ENCODE assay signal across 31 cellular contexts in the genomic region with DNA sequence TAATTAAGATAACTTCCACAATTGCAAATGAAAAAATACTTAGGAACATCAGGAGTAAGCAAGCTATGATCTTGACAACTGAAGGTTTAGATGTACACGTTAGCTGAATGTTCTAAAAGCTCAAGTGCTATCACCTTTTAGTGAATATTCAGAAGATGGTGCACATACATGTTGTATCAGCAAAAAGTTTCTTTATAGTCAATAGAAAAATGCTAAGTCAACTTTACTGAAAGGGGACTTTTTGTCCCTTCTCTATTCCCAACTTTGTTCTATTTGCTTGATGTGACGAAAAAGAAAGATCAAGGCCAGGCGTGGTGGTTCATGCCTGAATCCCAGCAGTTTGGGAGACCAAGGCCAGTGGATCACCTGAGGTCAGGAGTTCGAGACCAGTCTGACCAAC.
"Had no signal": no experiment of that assay in that cellular context is flagged by ENCODE, and none has a peak within 500 bp of the region (broad histone marks: within the 10 kb centered on the region; RNA-seq: fewer than 3 reads in every experiment).

No MANE protein-coding gene starts in this region.

- H3K27me3 ChIP-seq: ascending aorta had no signal

- DNase-seq: activated B cell treated with CpG ODN at 0.5 μM for 24 hours; activated CD4-positive, alpha-beta memory T cell treated with anti-CD3 and anti-CD28 coated beads for 36 hours; activated CD4-positive, alpha-beta T cell treated with anti-CD3 and anti-CD28 coated beads for 4 hours; activated CD4-positive, alpha-beta T cell treated with anti-CD3 and anti-CD28 coated beads, Interleukin-2, amount 10 ng/mL, durations not matched to agents 24 days and 14 days; activated CD4-positive, alpha-beta T cell treated with anti-CD3 and anti-CD28 coated beads, Interleukin-2, amount 50 U/mL, for 1 hour; activated CD4-positive, alpha-beta T cell treated with anti-CD3 and anti-CD28 coated beads, Interleukin-2, amount 50 U/mL, for 4 hours; activated CD4-positive, CD25-positive, alpha-beta regulatory T cell treated with anti-CD3 and anti-CD28 coated beads, Interleukin-2, amount 50 U/mL, for 72 hours; activated CD8-positive, alpha-beta memory T cell treated with anti-CD3 and anti-CD28 coated beads, Interleukin-2, amount 50 U/mL, for 4 hours; activated CD8-positive, alpha-beta T cell treated with anti-CD3 and anti-CD28 coated beads for 36 hours; activated effector memory CD4-positive, alpha-beta T cell treated with anti-CD3 and anti-CD28 coated beads, Interleukin-2, amount 50 U/mL, for 16 hours; activated naive CD4-positive, alpha-beta T cell treated with anti-CD3 and anti-CD28 coated beads, Interleukin-2, amount 10 ng/mL, durations not matched to agents 7 days and 5 days; activated naive CD4-positive, alpha-beta T cell treated with Interleukin-2 at 50 U/mL for 16 hours; activated naive CD8-positive, alpha-beta T cell treated with anti-CD3 and anti-CD28 coated beads, Interleukin-2, amount 10 ng/mL, durations not matched to agents 7 days and 5 days; activated naive CD8-positive, alpha-beta T cell treated with anti-CD3 and anti-CD28 coated beads, Interleukin-2, amount 50 U/mL, for 24 hours; activated T-cell treated with anti-CD3 and anti-CD28 coated beads for 4 hours; activated T-cell treated with anti-CD3 and anti-CD28 coated beads, Interleukin-2, amount 50 U/mL, for 1 hour; activated T-cell treated with anti-CD3 and anti-CD28 coated beads, Interleukin-2, amount 50 U/mL, for 4 hours; activated T-cell treated with anti-CD3 and anti-CD28 coated beads, Interleukin-2, amount 50 U/mL, for 72 hours; amygdala; anterior cingulate cortex; caudate nucleus; cerebellar nuclear complex; T-helper 1 cell; T-helper 2 cell; T-helper 9 cell had no signal

- ATAC-seq: activated CD8-positive, alpha-beta T cell treated with anti-CD3 and anti-CD28 coated beads for 36 hours; activated naive CD8-positive, alpha-beta T cell treated with anti-CD3 and anti-CD28 coated beads, Interleukin-2, amount 50 U/mL, for 24 hours; activated T-cell treated with anti-CD3 and anti-CD28 coated beads, Interleukin-2, amount 50 U/mL, for 4 hours; activated T-cell treated with anti-CD3 and anti-CD28 coated beads, Interleukin-2, amount 50 U/mL, for 72 hours; activated T-helper 17 cell treated with anti-CD3 and anti-CD28 coated beads, Interleukin-2, amount 50 U/mL, for 72 hours had no signal

- H3K4me3 ChIP-seq: ascending aorta, cardiac muscle cell had no signal

- H3K36me3 ChIP-seq: ascending aorta, cardiac muscle cell had no signal

- H3K9me3 ChIP-seq: ascending aorta had no signal

- H3K27ac ChIP-seq: ascending aorta, cardiac muscle cell, VCaP had no signal

- FAIRE-seq: bronchial epithelial cell, TTC549 had no signal
